In genomic region chr21:45468051-45468970, GRCh38 we compare ENCODE assay signal across 1 cellular context.
TF ChIP-seq lines count a peak whose summit lies in the region.

No MANE protein-coding gene starts in this region.

TF ChIP-seq in HepG2, 621 proteins besides CTCF, POLR2A, EP300 and RAD21 (continued from another document):
- TF ChIP-seq ZNF704 (CRISPR knock-in tag; IDR thresholded peaks at IDR 0.05; ENCODE audit: borderline replicate concordance) (no peak), ATRX (CRISPR knock-in tag; IDR thresholded peaks at IDR 0.05; ENCODE audit: borderline replicate concordance) (no peak), ZNF512 (CRISPR knock-in tag; IDR thresholded peaks at IDR 0.05) (no peak), TBX2 (CRISPR knock-in tag; IDR thresholded peaks at IDR 0.05; ENCODE audit: borderline replicate concordance) (no peak), RFX3 (CRISPR knock-in tag; IDR thresholded peaks at IDR 0.05) (no peak), SPEN (CRISPR knock-in tag; IDR thresholded peaks at IDR 0.05; ENCODE audit: low read depth) (no peak), PCBP1 (IDR thresholded peaks at IDR 0.05; ENCODE audit: borderline replicate concordance, low read depth, low read length) (0 out of 2 replicates have a peak, but pooled peaks have one; percentile 7), RCOR2 (CRISPR knock-in tag; IDR thresholded peaks at IDR 0.05) (no peak), AGO2 (optimal IDR thresholded peaks at IDR 0.05; ENCODE audit: low read depth, low read length) (peak; percentile 17), RXRA (CRISPR knock-in tag; IDR thresholded peaks at IDR 0.05) (no peak), ZNF142 (CRISPR knock-in tag; IDR thresholded peaks at IDR 0.05) (0 out of 2 replicates have a peak, but pooled peaks have one; percentile 4), ZBTB44 (CRISPR knock-in tag; IDR thresholded peaks at IDR 0.05) (no peak), ELF4 (CRISPR knock-in tag; IDR thresholded peaks at IDR 0.05; ENCODE audit: borderline replicate concordance) (no peak), KIAA2018 (CRISPR knock-in tag; IDR thresholded peaks at IDR 0.05; ENCODE audit: borderline replicate concordance) (no peak), IRF1 (CRISPR knock-in tag; IDR thresholded peaks at IDR 0.05; ENCODE audit: low read depth) (no peak), MATR3 (CRISPR knock-in tag; IDR thresholded peaks at IDR 0.05) (no peak), ZNF414 (CRISPR knock-in tag; IDR thresholded peaks at IDR 0.05) (no peak)
